ENCODE assay signal across 8 cellular contexts in the genomic region with DNA sequence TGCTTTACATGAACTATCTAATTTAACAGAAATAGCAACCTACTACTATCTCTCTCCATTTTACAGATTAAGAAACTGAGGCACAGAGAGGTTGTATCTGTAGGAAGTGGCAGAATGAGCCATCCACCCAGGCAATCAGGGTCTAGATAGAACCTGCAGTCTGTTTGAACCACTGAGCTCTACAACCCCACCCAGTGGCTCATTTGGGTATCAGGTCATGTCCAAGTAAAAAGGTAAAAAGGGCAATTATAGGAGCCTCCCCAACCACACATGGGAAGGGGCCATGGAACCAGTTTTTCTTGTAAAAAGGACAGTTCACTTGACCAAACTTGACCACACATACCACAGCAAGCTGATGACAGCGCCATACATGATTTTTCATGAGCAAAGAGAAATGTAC.
DNase-seq lines count a peak whose midpoint lies in the region; ATAC-seq, FAIRE-seq and TF ChIP-seq lines count a peak whose summit lies in the region.

No MANE protein-coding gene starts in this region.

- H3K9me2 ChIP-seq in Loucy (replicated peaks; ENCODE audit: low read depth, low read length): no peaks in the 10 kb centered on the region

- H3K4me2 ChIP-seq in Loucy (ENCODE audit: low read depth, low read length, poor library complexity, severe bottlenecking) (no peak overlapping the region), astrocyte (ENCODE audit: low read length) (no peak overlapping the region)

- no peaks in the 10 kb centered on the region for H3F3A ChIP-seq in Loucy (ENCODE audit: low read depth)

- H2AFZ ChIP-seq in Loucy (ENCODE audit: low read length): no peak overlapping the region
- H2AFZ ChIP-seq in astrocyte (ENCODE audit: low read depth, low read length): no peak overlapping the region

- H3K27ac ChIP-seq in astrocyte (ENCODE audit: low read depth, low read length): no peak overlapping the region

- no peak for ATAC-seq in GM21447 (IDR thresholded peaks at IDR 0.05; ENCODE audit: unreplicated experiment)
- no peak for ATAC-seq in left ventricle myocardium superior
- no peak for ATAC-seq in GM19452 (IDR thresholded peaks at IDR 0.05; ENCODE audit: unreplicated experiment)

- H3K4me3 Mint-ChIP-seq in astrocyte (ENCODE audit: unreplicated experiment): no peak overlapping the region
- H3K4me3 Mint-ChIP-seq in neural crest cell: no peak overlapping the region

- H3K27me3 ChIP-seq in Loucy (ENCODE audit: insufficient read depth, low read length, poor library complexity, severe bottlenecking) (no peaks in the 10 kb centered on the region), astrocyte (ENCODE audit: insufficient read depth, low read length) (no peaks in the 10 kb centered on the region)

- FAIRE-seq in astrocyte (lab: Jason Lieb, UNC): no peak

- H3K27ac Mint-ChIP-seq in astrocyte (ENCODE audit: unreplicated experiment) (no peak overlapping the region), neural crest cell (ENCODE audit: unreplicated experiment) (no peak overlapping the region)

- H3K9me3 ChIP-seq in Loucy (ENCODE audit: insufficient read depth, low read depth, low read length): no peaks in the 10 kb centered on the region
- H3K9me3 ChIP-seq in astrocyte (ENCODE audit: insufficient read depth, low read depth, low read length): no peaks in the 10 kb centered on the region

- DNase-seq in 8988T (peak; percentile 25), GDM1 (lab: John Stamatoyannopoulos, UW) (peak; percentile 11), astrocyte (ENCODE audit: low read depth) (no peak), neural crest cell (ENCODE audit: low read depth, low spot score) (peak; percentile 9), left ventricle myocardium superior (no peak)

- H3K4me3 ChIP-seq in Loucy (ENCODE audit: low read length, poor library complexity, severe bottlenecking) (no peak overlapping the region), astrocyte (ENCODE audit: insufficient read depth, low read depth, low read length) (no peak overlapping the region)

- H3K4me1 Mint-ChIP-seq in astrocyte (ENCODE audit: low read depth, unreplicated experiment): no peaks in the 10 kb centered on the region
- H3K4me1 Mint-ChIP-seq in neural crest cell: no peaks in the 10 kb centered on the region

- H3K79me2 ChIP-seq in Loucy (ENCODE audit: insufficient read depth, low read length) (no peaks in the 10 kb centered on the region), astrocyte (ENCODE audit: insufficient read depth, low read length) (no peaks in the 10 kb centered on the region)

- H3K36me3 ChIP-seq in Loucy (ENCODE audit: insufficient read depth, low read length) (no peaks in the 10 kb centered on the region), astrocyte (ENCODE audit: insufficient read depth, low read length) (no peaks in the 10 kb centered on the region)

- H3K9ac ChIP-seq in Loucy (ENCODE audit: low read depth, low read length, poor library complexity, severe bottlenecking) (no peak overlapping the region), astrocyte (ENCODE audit: low read length) (no peak overlapping the region)

- H3K9me3 Mint-ChIP-seq in astrocyte (ENCODE audit: unreplicated experiment): no peaks in the 10 kb centered on the region
- H3K9me3 Mint-ChIP-seq in neural crest cell: peaks cover 10% of the 10 kb centered on the region

- H3K36me3 Mint-ChIP-seq in astrocyte (ENCODE audit: low read depth, unreplicated experiment) (no peaks in the 10 kb centered on the region), neural crest cell (ENCODE audit: low read depth) (no peaks in the 10 kb centered on the region)

- H3K4me1 ChIP-seq in Loucy (ENCODE audit: insufficient read depth, low read length, poor library complexity, severe bottlenecking): no peaks in the 10 kb centered on the region
- H3K4me1 ChIP-seq in astrocyte (ENCODE audit: insufficient read depth, low read length): no peaks in the 10 kb centered on the region

- TF ChIP-seq CTCF in Loucy (conservative IDR thresholded peaks at IDR 0.05; ENCODE audit: low read length): peak; percentile 67
- peak; percentile 9 for TF ChIP-seq CTCF in astrocyte (IDR thresholded peaks at IDR 0.05; ENCODE audit: insufficient read depth, low read depth, low read length)
- TF ChIP-seq CTCF in neural crest cell (conservative IDR thresholded peaks at IDR 0.05): peak; percentile 56

- intact Hi-C loops in left ventricle myocardium superior (cut with micrococcal nuclease): no loop called here

- no peaks in the 10 kb centered on the region for H4K20me1 ChIP-seq in Loucy (ENCODE audit: insufficient read depth, low read length, poor library complexity, severe bottlenecking)
- no peaks in the 10 kb centered on the region for H4K20me1 ChIP-seq in astrocyte (ENCODE audit: insufficient read depth, low read length)

- H3K27me3 Mint-ChIP-seq in astrocyte (ENCODE audit: low read depth, unreplicated experiment) (no peaks in the 10 kb centered on the region), neural crest cell (ENCODE audit: low read depth) (no peaks in the 10 kb centered on the region)

Comparison
In these comparisons a context has a peak if more than half of its experiments do, and no peak if none do; other contexts are left out.
1. DNase-seq: peak in 8988T (single experiment), GDM1 (single experiment) and neural crest cell (single experiment); none in astrocyte (single experiment) and left ventricle myocardium superior (single experiment).
2. CTCF ChIP-seq: peak in every context shown above with its lines; median percentile 67 in Loucy; 56 in neural crest cell; 9 in astrocyte.